In the genomic region with DNA sequence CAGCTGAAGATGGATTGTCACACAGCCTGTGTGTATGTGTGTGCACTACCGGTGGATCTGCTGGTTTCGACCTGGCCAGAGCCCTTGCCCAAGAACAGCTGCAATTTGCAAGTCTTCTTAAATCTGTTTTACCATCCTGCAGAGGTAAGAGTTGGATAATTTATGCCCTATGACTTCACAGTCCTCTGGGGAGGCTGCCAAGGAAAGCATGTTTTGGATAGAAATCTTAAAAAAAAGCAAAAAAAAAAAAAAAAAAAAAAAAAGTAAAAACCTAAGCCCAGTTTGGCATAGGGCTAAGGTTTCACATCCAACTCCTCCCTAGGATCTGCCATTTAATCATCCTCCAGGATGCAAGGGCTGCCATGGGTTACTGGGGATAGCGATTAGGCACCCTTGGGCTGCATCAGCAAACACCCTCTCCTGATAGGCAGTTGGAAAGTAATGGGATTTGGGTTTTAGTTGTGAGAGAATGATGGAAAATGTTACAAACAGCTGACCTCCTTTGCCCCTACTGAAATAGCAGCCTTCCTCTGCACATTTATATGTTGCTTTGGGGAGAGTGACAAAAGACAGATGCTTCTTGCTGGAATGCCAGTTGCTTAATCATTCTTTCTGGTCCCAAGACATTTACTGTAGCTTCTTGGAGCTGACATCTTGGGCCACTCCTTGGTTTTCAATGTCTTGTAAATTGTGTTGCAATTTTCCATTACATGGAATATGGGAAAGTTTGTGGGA, we compare ENCODE assay signal across 9 cellular contexts. TPM values are rescaled to one million over a fixed set of nuclear protein-coding genes. Genes with fewer than 3 reads are reported as not detected.
DNase-seq lines count a peak whose midpoint lies in the region; ATAC-seq and TF ChIP-seq lines count a peak whose summit lies in the region.
"Had no signal": no experiment of that assay in that cellular context is flagged by ENCODE, and none has a peak within 500 bp of the region (broad histone marks: within the 10 kb centered on the region; RNA-seq: fewer than 3 reads in every experiment).

No MANE protein-coding gene starts in this region.

- H3K27ac Mint-ChIP-seq in chondrocyte (ENCODE audit: unreplicated experiment) = peak overlapping the region; percentile 39
- H3K27ac Mint-ChIP-seq: activated naive CD8-positive, alpha-beta T cell had no signal

- H3K4me3 ChIP-seq in thoracic aorta = no peak overlapping the region

- H3K4me1 ChIP-seq in thoracic aorta (ENCODE audit: control insufficient read depth in 1 of 2, low read depth in 2 of 2) = peaks cover 24 to 38% of the 10 kb centered on the region in 2 donors

- TF ChIP-seq CTCF in chondrocyte (IDR thresholded peaks at IDR 0.05) = no peak
- TF ChIP-seq CTCF in thoracic aorta (IDR thresholded peaks at IDR 0.05) = no peak
- TF ChIP-seq CTCF in GM10248 (IDR thresholded peaks at IDR 0.05; ENCODE audit: control extremely low read depth, extremely low read depth, low read depth, missing control alignments) = no peak

- H3K4me3 Mint-ChIP-seq in chondrocyte (ENCODE audit: unreplicated experiment) = no peak overlapping the region
- H3K4me3 Mint-ChIP-seq: activated naive CD8-positive, alpha-beta T cell had no signal

- peak; percentile 33 for DNase-seq in HS-27A (ENCODE audit: low read depth)
- no peak for DNase-seq in chondrocyte (ENCODE audit: low spot score)
- peak; percentile 58 for DNase-seq in medulla oblongata (ENCODE audit: extremely low spot score)
- no peak for DNase-seq in thoracic aorta (ENCODE audit: low spot score)
- DNase-seq in NCI-H2196 treated with DMSO at 0.1 percent for 48 hours (lab: John Stamatoyannopoulos, UW; ENCODE audit: unreplicated experiment) = no peak
- DNase-seq in occipital lobe (lab: John Stamatoyannopoulos, UW) = no peak
- no peak for DNase-seq in GM10248 (ENCODE audit: extremely low spot score)
- DNase-seq in activated naive CD4-positive, alpha-beta T cell treated with anti-CD3 and anti-CD28 coated beads, Interleukin-2, amount 50 U/mL, for 16 hours = no peak

- H3K36me3 ChIP-seq in thoracic aorta = no peaks in the 10 kb centered on the region

- CTCF ChIA-PET in GM10248 (lab: Yijun Ruan, JAX) = interaction anchor here (1.4 kb wide), 1 partner anchor 15 kb away, joined by 3 read pairs; no protein-coding TSS in a partner anchor

- POLR2A ChIA-PET in GM10248 (lab: Yijun Ruan, JAX) = no interaction called here

- H3K27me3 ChIP-seq in thoracic aorta (replicated peaks; ENCODE audit: insufficient read depth) = no peaks in the 10 kb centered on the region

- H3K4me1 Mint-ChIP-seq in chondrocyte (ENCODE audit: low read depth) = peaks cover 43% of the 10 kb centered on the region

- H3K9me3 Mint-ChIP-seq in chondrocyte (ENCODE audit: low read depth) = no peaks in the 10 kb centered on the region

- ATAC-seq in thoracic aorta (ENCODE audit: insufficient number of reproducible peaks, low FRiP score, low read depth) = peak; percentile 78

- no peaks in the 10 kb centered on the region for H3K27me3 Mint-ChIP-seq in chondrocyte (ENCODE audit: low read depth)
- H3K27me3 Mint-ChIP-seq: activated naive CD8-positive, alpha-beta T cell had no signal

- H3K36me3 Mint-ChIP-seq in chondrocyte (ENCODE audit: low read depth) = no peaks in the 10 kb centered on the region
- H3K36me3 Mint-ChIP-seq: activated naive CD8-positive, alpha-beta T cell had no signal

- no peak overlapping the region for H3K27ac ChIP-seq in thoracic aorta

- H3K9me3 ChIP-seq in thoracic aorta = no peaks in the 10 kb centered on the region

RNA-seq across cellular contexts. Expression of gene CD200R1L, which starts 35.3 kb away (rescaled TPM):
- total RNA-seq in chondrocyte (not detected in 3 replicates), thoracic aorta (not detected), occipital lobe (not detected)

Comparison
In these comparisons a context has a peak if more than half of its experiments do, and no peak if none do; other contexts are left out.
1. DNase-seq: peak in HS-27A (single experiment) and medulla oblongata (single experiment); none in chondrocyte (single experiment), thoracic aorta (single experiment), NCI-H2196 treated with DMSO at 0.1 percent for 48 hours (single experiment), occipital lobe (single experiment), GM10248 (single experiment) and activated naive CD4-positive, alpha-beta T cell treated with anti-CD3 and anti-CD28 coated beads, Interleukin-2, amount 50 U/mL, for 16 hours (single experiment).